In genomic region chr12:28130625-28131598, GRCh38 we compare ENCODE assay signal across 1 cellular context.
TF ChIP-seq lines count a peak whose summit lies in the region.

No MANE protein-coding gene starts in this region.

TF ChIP-seq in K562, 482 proteins besides CTCF, POLR2A, EP300 and RAD21 (continued from another document and continues in another):
- TF ChIP-seq AFF4 (CRISPR knock-in tag; IDR thresholded peaks at IDR 0.05): no peak
- no peak for TF ChIP-seq ZNF644 (tag; IDR thresholded peaks at IDR 0.05; ENCODE audit: low read depth)
- no peak for TF ChIP-seq ZNF431 (CRISPR knock-in tag; IDR thresholded peaks at IDR 0.05)
- TF ChIP-seq AFF1 (IDR thresholded peaks at IDR 0.05; ENCODE audit: low read depth in 1 of 2, partially characterized antibody in 2 of 2): no peak
- no peak for TF ChIP-seq RBM22 (IDR thresholded peaks at IDR 0.05; ENCODE audit: low read depth, low read length, poor library complexity, severe bottlenecking)
- no peak for TF ChIP-seq ZNF511 (CRISPR knock-in tag; IDR thresholded peaks at IDR 0.05)
- peak; percentile 93 for TF ChIP-seq ARID3A (IDR thresholded peaks at IDR 0.05; ENCODE audit: borderline replicate concordance, low read depth, low read length)
- TF ChIP-seq ATF6 (CRISPR knock-in tag; IDR thresholded peaks at IDR 0.05): no peak
- no peak for TF ChIP-seq MBD1 (CRISPR knock-in tag; IDR thresholded peaks at IDR 0.05)
- TF ChIP-seq FOXJ2 (tag; IDR thresholded peaks at IDR 0.05): no peak
- no peak for TF ChIP-seq ZNF707 (CRISPR knock-in tag; conservative IDR thresholded peaks at IDR 0.05)
- TF ChIP-seq NUFIP1 (IDR thresholded peaks at IDR 0.05; ENCODE audit: partially characterized antibody): no peak
- TF ChIP-seq FOXK2 (conservative IDR thresholded peaks at IDR 0.05 in 1 of 2, IDR thresholded peaks at IDR 0.05 in 1 of 2; ENCODE audit: low read depth in 2 of 2): peak; percentile 53 to 69; a peak in 3 of 4 replicates
- no peak for TF ChIP-seq PRDM10 (IDR thresholded peaks at IDR 0.05; ENCODE audit: partially characterized antibody)
- no peak for TF ChIP-seq DLX4 (CRISPR knock-in tag; IDR thresholded peaks at IDR 0.05)
- TF ChIP-seq RBM39 (optimal IDR thresholded peaks at IDR 0.05; ENCODE audit: low read depth, low read length): peak; percentile 36
- TF ChIP-seq HNRNPH1 (optimal IDR thresholded peaks at IDR 0.05; ENCODE audit: low read depth, low read length): no peak
- 0 out of 2 replicates have a peak, but pooled peaks have one; percentile 4 for TF ChIP-seq HINFP (tag; conservative IDR thresholded peaks at IDR 0.05; ENCODE audit: low read depth)
- peak; percentile 98 for TF ChIP-seq RNF2 (IDR thresholded peaks at IDR 0.05)
- TF ChIP-seq SFPQ (IDR thresholded peaks at IDR 0.05; ENCODE audit: low read depth, low read length): no peak
- TF ChIP-seq NFE2 (IDR thresholded peaks at IDR 0.05; ENCODE audit: low read depth): peak; percentile 66; the same call in 1 of the 2 replicates
- TF ChIP-seq PHF21A (IDR thresholded peaks at IDR 0.05; ENCODE audit: borderline replicate concordance, low read depth): no peak
- no peak for TF ChIP-seq GTF2B (IDR thresholded peaks at IDR 0.05; ENCODE audit: extremely low read depth, insufficient read length)
- TF ChIP-seq MXI1 (IDR thresholded peaks at IDR 0.05; ENCODE audit: low read depth, low read length): no peak
- no peak for TF ChIP-seq RAD51 (IDR thresholded peaks at IDR 0.05; ENCODE audit: borderline replicate concordance, low read depth)
- no peak for TF ChIP-seq RBM14 (IDR thresholded peaks at IDR 0.05; ENCODE audit: borderline replicate concordance, insufficient read depth, low read depth, low read length)
- 0 out of 2 replicates have a peak, but pooled peaks have one; percentile 49 for TF ChIP-seq ZNF79 (CRISPR knock-in tag; IDR thresholded peaks at IDR 0.05; ENCODE audit: low read depth)
- peak; percentile 33; the same call in 1 of the 2 replicates for TF ChIP-seq MAFF (IDR thresholded peaks at IDR 0.05; ENCODE audit: low read length)
- TF ChIP-seq DPF2 (IDR thresholded peaks at IDR 0.05): peak; percentile 96
- TF ChIP-seq ZNF134 (CRISPR knock-in tag; conservative IDR thresholded peaks at IDR 0.05): no peak
- no peak for TF ChIP-seq KLF10 (CRISPR knock-in tag; IDR thresholded peaks at IDR 0.05)
- no peak for TF ChIP-seq MAFG (tag; conservative IDR thresholded peaks at IDR 0.05)
- peak; percentile 72; the same call in 1 of the 2 replicates for TF ChIP-seq HDAC2 (IDR thresholded peaks at IDR 0.05)
